Comparison of ENCODE assay signal across 29 cellular contexts in genomic region chr2:151207100-151207499, GRCh38.
"Had no signal": no experiment of that assay in that cellular context is flagged by ENCODE, and none has a peak within 500 bp of the region (broad histone marks: within the 10 kb centered on the region; RNA-seq: fewer than 3 reads in every experiment).

No MANE protein-coding gene starts in this region.

- H3K4me2 ChIP-seq: hepatocyte had no signal

- H3K9me3 Mint-ChIP-seq: dendritic cell treated with granulocyte-macrophage colony-stimulating factor and Interleukin-4, amounts not matched to agents 40 ng/mL and 50 ng/mL, for 4 days; effector memory CD8-positive, alpha-beta T cell; endodermal cell had no signal

- H3K27me3 Mint-ChIP-seq: dendritic cell treated with granulocyte-macrophage colony-stimulating factor and Interleukin-4, amounts not matched to agents 40 ng/mL and 50 ng/mL, for 4 days had no signal

- H3K79me2 ChIP-seq: hepatocyte had no signal

- FAIRE-seq: endometrium, endothelial cell of umbilical vein, frontal cortex had no signal

- H3K27ac ChIP-seq: colonic mucosa, coronary artery, dorsolateral prefrontal cortex, epithelial cell of prostate, esophagus muscularis mucosa, esophagus squamous epithelium, foreskin keratinocyte, gastrocnemius medialis, gastroesophageal sphincter, heart left ventricle, heart right ventricle, hepatocyte had no signal

- H2AFZ ChIP-seq: hepatocyte had no signal

- DNase-seq: colonic mucosa; cortex of kidney; dermis blood vessel endothelial cell; dorsolateral prefrontal cortex; effector CD4-positive, alpha-beta T cell; effector CD8-positive, alpha-beta T cell; effector memory CD4-positive, alpha-beta T cell; effector memory CD8-positive, alpha-beta T cell; endodermal cell; erythroblast; esophagus squamous epithelium; foreskin fibroblast; foreskin keratinocyte; foreskin melanocyte; gastrocnemius medialis; glutamatergic neuron; head of caudate nucleus; heart left ventricle; heart right ventricle had no signal

- H3K36me3 ChIP-seq: colonic mucosa, esophagus muscularis mucosa, esophagus squamous epithelium, gastrocnemius medialis, gastroesophageal sphincter, heart left ventricle, heart right ventricle had no signal

- ATAC-seq: effector memory CD8-positive, alpha-beta T cell; esophagus mucosa; foreskin keratinocyte; gastrocnemius medialis; gastroesophageal sphincter; heart left ventricle; heart right ventricle had no signal

- H3K27ac Mint-ChIP-seq: dendritic cell treated with granulocyte-macrophage colony-stimulating factor and Interleukin-4, amounts not matched to agents 40 ng/mL and 50 ng/mL, for 4 days; effector memory CD8-positive, alpha-beta T cell; endodermal cell had no signal

- H3K9me3 ChIP-seq: colonic mucosa, esophagus muscularis mucosa, esophagus squamous epithelium, gastrocnemius medialis, gastroesophageal sphincter, heart left ventricle, heart right ventricle had no signal

- H3K4me3 ChIP-seq: colonic mucosa, coronary artery, dorsolateral prefrontal cortex, esophagus muscularis mucosa, esophagus squamous epithelium, gastrocnemius medialis, gastroesophageal sphincter, heart left ventricle, heart right ventricle, hepatocyte had no signal

- H3K4me3 Mint-ChIP-seq: dendritic cell treated with granulocyte-macrophage colony-stimulating factor and Interleukin-4, amounts not matched to agents 40 ng/mL and 50 ng/mL, for 4 days; effector memory CD8-positive, alpha-beta T cell; endodermal cell had no signal

- H3K27me3 ChIP-seq: colonic mucosa, esophagus muscularis mucosa, esophagus squamous epithelium, gastrocnemius medialis, gastroesophageal sphincter, heart left ventricle, hepatocyte had no signal

- H3K4me1 ChIP-seq: colonic mucosa, esophagus muscularis mucosa, esophagus squamous epithelium, foreskin keratinocyte, gastrocnemius medialis, gastroesophageal sphincter, heart left ventricle, heart right ventricle had no signal
